8 cellular contexts compared by ENCODE assay signal in the genomic region with DNA sequence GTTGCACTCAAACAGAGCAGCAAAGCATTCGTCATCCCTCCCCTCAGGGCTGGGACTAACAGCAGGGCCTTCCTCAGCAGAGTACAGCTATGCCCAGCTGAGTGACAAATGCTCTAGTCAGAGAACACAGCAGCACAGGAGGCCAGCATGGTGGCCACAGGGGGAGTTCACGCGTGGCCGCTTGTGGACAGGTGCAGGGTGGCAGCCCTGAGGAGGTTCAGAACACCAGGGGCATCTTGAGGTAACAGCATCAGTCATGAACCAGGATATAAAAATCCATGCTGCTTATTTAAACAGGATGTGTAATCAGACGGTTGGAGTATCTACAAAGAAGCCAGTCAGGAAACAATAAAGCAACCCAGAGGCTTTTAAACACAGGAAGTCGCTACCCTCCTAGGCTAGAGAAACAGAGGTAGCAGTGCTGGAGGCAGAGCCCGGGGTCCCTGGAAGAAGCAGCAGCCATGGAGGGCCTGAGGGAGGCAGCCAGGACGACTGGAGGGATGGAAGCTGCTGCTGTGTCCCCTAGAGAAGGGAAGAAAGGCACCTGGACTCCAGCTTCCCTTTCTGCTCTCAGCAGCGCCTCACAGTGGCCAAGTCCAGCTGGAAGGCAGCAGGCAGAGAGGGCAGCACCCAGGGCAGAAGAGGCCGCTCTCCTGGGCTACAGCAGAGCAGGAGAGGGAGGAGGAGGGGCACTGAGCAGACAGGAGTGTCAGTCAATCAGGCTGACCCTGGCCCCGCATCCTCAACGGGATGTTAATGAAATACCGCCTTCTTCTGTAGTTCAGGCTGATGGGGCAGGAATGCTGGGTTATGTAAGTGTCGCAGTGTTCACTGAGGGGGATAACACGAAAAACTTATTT.
A peak's percentile ranks its signal among the peaks of the same experiment; 100 is the strongest.
DNase-seq lines count a peak whose midpoint lies in the region; ATAC-seq and TF ChIP-seq lines count a peak whose summit lies in the region.

No MANE protein-coding gene starts in this region.

- no peaks in the 10 kb centered on the region for H3K9me3 ChIP-seq in DND-41 (ENCODE audit: insufficient read depth, low read length, severe bottlenecking)

- peaks cover 68% of the 10 kb centered on the region for H3K4me1 ChIP-seq in DND-41 (ENCODE audit: insufficient read depth, low read length)

- peaks cover 22% of the 10 kb centered on the region for H3K36me3 ChIP-seq in DND-41 (ENCODE audit: insufficient read depth, low read length)

- peak overlapping the region; percentile 46 to 81; a peak in 3 of 4 replicates for H3K4me3 ChIP-seq in DND-41 (ENCODE audit: low read depth in 1 of 2, low read length in 2 of 2)

- H2AFZ ChIP-seq in DND-41 (ENCODE audit: low read depth, low read length): peak overlapping the region; percentile 57

- H4K20me1 ChIP-seq in DND-41 (ENCODE audit: insufficient read depth, low read length): no peaks in the 10 kb centered on the region

- peak overlapping the region; percentile 87 for H3K27ac ChIP-seq in DND-41 (ENCODE audit: low read length)

- TF ChIP-seq CTCF in DND-41 (IDR thresholded peaks at IDR 0.05; ENCODE audit: borderline replicate concordance, extremely low read depth, low read length, poor library complexity, severe bottlenecking): peak; percentile 85

- peak overlapping the region; percentile 64 for H3K9ac ChIP-seq in DND-41 (ENCODE audit: low read depth, low read length)

- H3K4me2 ChIP-seq in DND-41 (ENCODE audit: insufficient read depth, low read length): peak overlapping the region; percentile 78

- ATAC-seq in DND-41 (ENCODE audit: insufficient read depth, low read depth) (peak; percentile 68), HG03442 (IDR thresholded peaks at IDR 0.05; ENCODE audit: unreplicated experiment) (peak; percentile 62), HG02852 (IDR thresholded peaks at IDR 0.05; ENCODE audit: unreplicated experiment) (no peak), HG02623 (IDR thresholded peaks at IDR 0.05; ENCODE audit: unreplicated experiment) (no peak)

- peaks cover 51% of the 10 kb centered on the region for H3K79me2 ChIP-seq in DND-41 (ENCODE audit: insufficient read depth, low read length)

- peak; percentile 87 for DNase-seq in DND-41
- DNase-seq in SKM-1 (lab: John Stamatoyannopoulos, UW; ENCODE audit: unreplicated experiment): peak; percentile 12
- peak; percentile 37 for DNase-seq in amniotic epithelial cell (ENCODE audit: low read depth)
- peak; percentile 71 for DNase-seq in iris pigment epithelial cell (ENCODE audit: low read depth)
- peak in 2 of 3 donors; percentile 75 to 86 for DNase-seq in stimulated activated CD4-positive, alpha-beta T cell treated with anti-CD3 and anti-CD28 coated beads, TNF-alpha, amount 100 ng/mL, for 48 hours (ENCODE audit: low read depth in 3 of 3)

- H3K27me3 ChIP-seq in DND-41 (ENCODE audit: insufficient read depth, low read length, poor library complexity): no peaks in the 10 kb centered on the region

Comparison
In these comparisons a context has a peak if more than half of its experiments do, and no peak if none do; other contexts are left out.
1. ATAC-seq: peak in DND-41 (single experiment) and HG03442 (single experiment); none in HG02852 (single experiment) and HG02623 (single experiment).
2. DNase-seq: peak in every context shown above with its lines; median percentile 87 in DND-41; 80 in stimulated activated CD4-positive, alpha-beta T cell treated with anti-CD3 and anti-CD28 coated beads, TNF-alpha, amount 100 ng/mL, for 48 hours; 71 in iris pigment epithelial cell; 37 in amniotic epithelial cell; 12 in SKM-1.